Comparison of ENCODE assay signal across 19 cellular contexts in the genomic region with DNA sequence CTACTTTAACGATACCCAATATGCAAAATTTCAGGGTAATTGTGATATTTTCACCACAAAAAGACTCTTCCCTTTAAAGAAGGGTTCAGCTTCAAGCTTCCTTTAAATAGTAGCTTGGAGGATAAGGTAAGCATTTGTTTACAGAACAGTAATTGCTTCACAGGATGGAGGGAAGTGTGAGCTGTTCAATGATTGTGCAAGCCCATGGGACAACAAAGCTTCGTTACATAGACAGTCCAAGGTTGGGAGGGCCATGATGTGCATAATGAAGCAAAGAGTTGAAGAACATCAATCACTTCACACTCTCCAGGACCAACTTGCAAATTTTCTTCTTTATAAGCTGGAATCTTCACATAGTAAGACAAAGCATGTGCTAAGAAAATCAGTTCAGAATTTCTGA.
"Had no signal": no experiment of that assay in that cellular context is flagged by ENCODE, and none has a peak within 500 bp of the region (broad histone marks: within the 10 kb centered on the region; RNA-seq: fewer than 3 reads in every experiment).

No MANE protein-coding gene starts in this region.

- H3K9me3 Mint-ChIP-seq: central memory CD8-positive, alpha-beta T cell had no signal

- H3K4me3 ChIP-seq: transverse colon had no signal

- DNase-seq: activated CD4-positive, alpha-beta T cell treated with anti-CD3 and anti-CD28 coated beads, Interleukin-2, amount 50 U/mL, for 1 hour; activated CD8-positive, alpha-beta memory T cell treated with anti-CD3 and anti-CD28 coated beads for 24 hours; activated naive CD8-positive, alpha-beta T cell treated with anti-CD3 and anti-CD28 coated beads for 36 hours; dermis blood vessel endothelial cell; foreskin fibroblast; glutamatergic neuron; occipital lobe; right cardiac atrium; small intestine; stimulated activated CD4-positive, alpha-beta T cell treated with anti-CD3 and anti-CD28 coated beads, Interleukin-4, amount 100 ng/mL, for 4 hours; stimulated activated CD8-positive, alpha-beta memory T cell treated with anti-CD3 and anti-CD28 coated beads, Interleukin-4, amount 100 ng/mL, for 48 hours; stimulated activated naive CD4-positive, alpha-beta T cell treated with Interleukin-2 at 50 U/mL for 16 hours; substantia nigra; transverse colon had no signal

- H3K27ac ChIP-seq: transverse colon had no signal

- H3K4me3 Mint-ChIP-seq: activated naive CD8-positive, alpha-beta T cell treated with anti-CD3 and anti-CD28 coated beads for 36 hours; activated T-helper 1 cell treated with anti-CD3 and anti-CD28 coated beads, Interleukin-12 subunit alpha, Interleukin-12 subunit beta, Interleukin-2, Interleukin-4 antibody, amounts not matched to agents 30 ng/mL and 10 ng/mL and 1 ng/mL, durations not matched to agents 14 hours and 24 hours and 36 hours; brain; central memory CD8-positive, alpha-beta T cell; nephron had no signal

- H3K27me3 ChIP-seq: transverse colon had no signal

- H3K27me3 Mint-ChIP-seq: progenitor cell of endocrine pancreas had no signal

- H3K36me3 Mint-ChIP-seq: activated naive CD8-positive, alpha-beta T cell treated with anti-CD3 and anti-CD28 coated beads for 36 hours; brain had no signal

- H3K36me3 ChIP-seq: transverse colon had no signal

- H3K27ac Mint-ChIP-seq: activated naive CD8-positive, alpha-beta T cell treated with anti-CD3 and anti-CD28 coated beads for 36 hours; activated T-helper 1 cell treated with anti-CD3 and anti-CD28 coated beads, Interleukin-12 subunit alpha, Interleukin-12 subunit beta, Interleukin-2, Interleukin-4 antibody, amounts not matched to agents 30 ng/mL and 10 ng/mL and 1 ng/mL, durations not matched to agents 14 hours and 24 hours and 36 hours; brain; nephron; progenitor cell of endocrine pancreas had no signal

- ATAC-seq: right cardiac atrium had no signal

- H3K4me1 ChIP-seq: transverse colon had no signal

- H3K4me1 Mint-ChIP-seq: activated naive CD8-positive, alpha-beta T cell treated with anti-CD3 and anti-CD28 coated beads for 36 hours; brain; central memory CD8-positive, alpha-beta T cell; nephron had no signal
